31 cellular contexts compared by ENCODE assay signal in genomic region chr11:120395778-120396177, GRCh38.
"Had no signal": no experiment of that assay in that cellular context is flagged by ENCODE, and none has a peak within 500 bp of the region (broad histone marks: within the 10 kb centered on the region; RNA-seq: fewer than 3 reads in every experiment).

No MANE protein-coding gene starts in this region.

- H3K27ac Mint-ChIP-seq: activated B cell treated with CpG ODN at 0.5 μM for 24 hours; activated CD4-positive, alpha-beta memory T cell treated with anti-CD3 and anti-CD28 coated beads for 36 hours; activated CD8-positive, alpha-beta memory T cell treated with anti-CD3 and anti-CD28 coated beads, Interleukin-2, amount 10 ng/mL, durations not matched to agents 7 days and 5 days; activated CD8-positive, alpha-beta T cell treated with anti-CD3 and anti-CD28 coated beads, Interleukin-2, amount 10 ng/mL, durations not matched to agents 7 days and 5 days; activated naive CD4-positive, alpha-beta T cell treated with anti-CD3 and anti-CD28 coated beads for 36 hours; activated naive CD4-positive, alpha-beta T cell treated with anti-CD3 and anti-CD28 coated beads, Interleukin-2, amount 50 U/mL, for 24 hours; activated naive CD8-positive, alpha-beta T cell treated with anti-CD3 and anti-CD28 coated beads for 36 hours; activated naive CD8-positive, alpha-beta T cell treated with anti-CD3 and anti-CD28 coated beads, Interleukin-2, amount 50 U/mL, for 24 hours; activated T-helper 1 cell treated with anti-CD3 and anti-CD28 coated beads, Interleukin-12 subunit alpha, Interleukin-12 subunit beta, Interleukin-2, Interleukin-4 antibody, amounts not matched to agents 30 ng/mL and 10 ng/mL and 1 ng/mL, durations not matched to agents 14 hours and 24 hours and 36 hours; activated T-helper 2 cell treated with anti-CD3 and anti-CD28 coated beads, Interferon-gamma antibody, Interleukin-2, Interleukin-4, amounts not matched to agents 10 μg/mL and 5 μg/mL and 100 μg/mL, durations not matched to agents 14 hours and 24 hours and 36 hours; T-helper 17 cell; T-helper 2 cell treated with Interferon-gamma antibody and Interleukin-4, amounts not matched to agents 5 μg/mL and 100 μg/mL, for 36 hours had no signal

- H3K4me1 Mint-ChIP-seq: activated naive CD4-positive, alpha-beta T cell treated with anti-CD3 and anti-CD28 coated beads, Interleukin-2, amount 50 U/mL, for 24 hours; T-helper 17 cell had no signal

- H3K27ac ChIP-seq: adrenal gland, body of pancreas, epithelial cell of prostate, heart left ventricle, WERI-Rb-1 had no signal

- H3K9me3 Mint-ChIP-seq: activated B cell treated with CpG ODN at 0.5 μM for 24 hours; activated CD4-positive, alpha-beta memory T cell treated with anti-CD3 and anti-CD28 coated beads for 36 hours; activated naive CD4-positive, alpha-beta T cell treated with anti-CD3 and anti-CD28 coated beads for 36 hours; activated naive CD4-positive, alpha-beta T cell treated with anti-CD3 and anti-CD28 coated beads, Interleukin-2, amount 50 U/mL, for 24 hours; activated naive CD8-positive, alpha-beta T cell treated with anti-CD3 and anti-CD28 coated beads, Interleukin-2, amount 50 U/mL, for 24 hours; activated T-helper 1 cell treated with anti-CD3 and anti-CD28 coated beads, Interleukin-12 subunit alpha, Interleukin-12 subunit beta, Interleukin-2, Interleukin-4 antibody, amounts not matched to agents 30 ng/mL and 10 ng/mL and 1 ng/mL, durations not matched to agents 14 hours and 24 hours and 36 hours; activated T-helper 2 cell treated with anti-CD3 and anti-CD28 coated beads, Interferon-gamma antibody, Interleukin-2, Interleukin-4, amounts not matched to agents 10 μg/mL and 5 μg/mL and 100 μg/mL, durations not matched to agents 14 hours and 24 hours and 36 hours; T-helper 2 cell treated with Interferon-gamma antibody and Interleukin-4, amounts not matched to agents 5 μg/mL and 100 μg/mL, for 36 hours had no signal

- ATAC-seq: activated CD4-positive, CD25-positive, alpha-beta regulatory T cell treated with anti-CD3 and anti-CD28 coated beads, Interleukin-2, amount 50 U/mL, for 24 hours; activated CD8-positive, alpha-beta memory T cell treated with anti-CD3 and anti-CD28 coated beads, Interleukin-2, amount 10 ng/mL, durations not matched to agents 7 days and 5 days; activated CD8-positive, alpha-beta T cell treated with anti-CD3 and anti-CD28 coated beads, Interleukin-2, amount 10 ng/mL, durations not matched to agents 7 days and 5 days; activated naive CD8-positive, alpha-beta T cell treated with anti-CD3 and anti-CD28 coated beads, Interleukin-2, amount 50 U/mL, for 24 hours; body of pancreas; heart left ventricle; T-helper 17 cell had no signal

- DNase-seq: activated B cell treated with CpG ODN at 0.5 μM for 24 hours; activated CD4-positive, alpha-beta memory T cell treated with anti-CD3 and anti-CD28 coated beads for 36 hours; activated CD4-positive, alpha-beta T cell treated with anti-CD3 and anti-CD28 coated beads for 48 hours; activated CD8-positive, alpha-beta memory T cell treated with anti-CD3 and anti-CD28 coated beads, Interleukin-2, amount 10 ng/mL, durations not matched to agents 7 days and 5 days; activated CD8-positive, alpha-beta memory T cell treated with anti-CD3 and anti-CD28 coated beads, Interleukin-2, amount 50 U/mL, for 4 hours; activated CD8-positive, alpha-beta T cell treated with anti-CD3 and anti-CD28 coated beads, Interleukin-2, amount 10 ng/mL, durations not matched to agents 7 days and 5 days; activated effector memory CD4-positive, alpha-beta T cell treated with anti-CD3 and anti-CD28 coated beads, Interleukin-2, amount 50 U/mL, for 16 hours; activated naive CD4-positive, alpha-beta T cell treated with anti-CD3 and anti-CD28 coated beads for 36 hours; activated naive CD8-positive, alpha-beta T cell treated with anti-CD3 and anti-CD28 coated beads for 36 hours; activated naive CD8-positive, alpha-beta T cell treated with anti-CD3 and anti-CD28 coated beads, Interleukin-2, amount 50 U/mL, for 24 hours; activated T-cell treated with anti-CD3 and anti-CD28 coated beads, Interleukin-2, amount 50 U/mL, for 1 hour; activated T-cell treated with anti-CD3 and anti-CD28 coated beads, Interleukin-2, amount 50 U/mL, for 48 hours; adrenal gland; amygdala; aorta; body of pancreas; caudate nucleus; effector CD8-positive, alpha-beta T cell; foreskin fibroblast; glutamatergic neuron; heart left ventricle; T-helper 1 cell; T-helper 17 cell; T1000; WERI-Rb-1 had no signal

- H3K4me3 ChIP-seq: adrenal gland, body of pancreas, heart left ventricle had no signal

- H3K27me3 ChIP-seq: adrenal gland, body of pancreas, heart left ventricle had no signal

- H3K9me3 ChIP-seq: adrenal gland, body of pancreas, heart left ventricle had no signal

- H3K36me3 ChIP-seq: adrenal gland, heart left ventricle, WERI-Rb-1 had no signal

- H3K4me3 Mint-ChIP-seq: activated B cell treated with CpG ODN at 0.5 μM for 24 hours; activated CD4-positive, alpha-beta memory T cell treated with anti-CD3 and anti-CD28 coated beads for 36 hours; activated CD8-positive, alpha-beta memory T cell treated with anti-CD3 and anti-CD28 coated beads, Interleukin-2, amount 10 ng/mL, durations not matched to agents 7 days and 5 days; activated CD8-positive, alpha-beta T cell treated with anti-CD3 and anti-CD28 coated beads, Interleukin-2, amount 10 ng/mL, durations not matched to agents 7 days and 5 days; activated naive CD4-positive, alpha-beta T cell treated with anti-CD3 and anti-CD28 coated beads for 36 hours; activated naive CD4-positive, alpha-beta T cell treated with anti-CD3 and anti-CD28 coated beads, Interleukin-2, amount 50 U/mL, for 24 hours; activated naive CD8-positive, alpha-beta T cell treated with anti-CD3 and anti-CD28 coated beads for 36 hours; activated naive CD8-positive, alpha-beta T cell treated with anti-CD3 and anti-CD28 coated beads, Interleukin-2, amount 50 U/mL, for 24 hours; activated T-helper 1 cell treated with anti-CD3 and anti-CD28 coated beads, Interleukin-12 subunit alpha, Interleukin-12 subunit beta, Interleukin-2, Interleukin-4 antibody, amounts not matched to agents 30 ng/mL and 10 ng/mL and 1 ng/mL, durations not matched to agents 14 hours and 24 hours and 36 hours; T-helper 17 cell; T-helper 2 cell treated with Interferon-gamma antibody and Interleukin-4, amounts not matched to agents 5 μg/mL and 100 μg/mL, for 36 hours had no signal

- H3K36me3 Mint-ChIP-seq: activated CD4-positive, alpha-beta memory T cell treated with anti-CD3 and anti-CD28 coated beads for 36 hours had no signal
